ENCODE assay signal across 1 cellular context in genomic region chr6:80553071-80553740, GRCh38.
TF ChIP-seq lines count a peak whose summit lies in the region.

No MANE protein-coding gene starts in this region.

TF ChIP-seq in WTC11, 78 proteins besides CTCF, POLR2A, EP300 and RAD21 (continued from another document):
- TF ChIP-seq MAX (CRISPR knock-in tag; IDR thresholded peaks at IDR 0.05) (no peak), ETV6 (CRISPR knock-in tag; IDR thresholded peaks at IDR 0.05) (no peak), E2F1 (CRISPR knock-in tag; IDR thresholded peaks at IDR 0.05) (no peak)
